Comparison of ENCODE assay signal across 32 cellular contexts in the genomic region with DNA sequence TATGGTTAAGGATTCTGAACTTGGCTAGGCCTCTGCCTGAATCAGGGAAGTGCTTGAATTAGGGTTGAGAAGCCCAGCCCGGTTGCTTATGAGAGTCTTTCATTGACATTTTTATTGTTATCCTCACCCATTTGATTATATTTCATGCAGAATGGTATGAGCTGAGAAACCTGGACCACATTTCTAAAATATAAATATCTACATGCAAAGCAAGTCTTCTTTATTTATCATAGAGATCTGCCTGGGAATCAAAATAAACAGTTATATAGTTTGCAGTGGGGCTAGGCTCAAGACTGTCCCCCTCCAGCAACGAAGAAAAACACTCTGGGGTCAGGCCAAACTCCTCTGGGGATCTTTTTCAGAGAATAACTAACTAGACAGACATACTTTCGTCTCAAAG.
"Had no signal": no experiment of that assay in that cellular context is flagged by ENCODE, and none has a peak within 500 bp of the region (broad histone marks: within the 10 kb centered on the region; RNA-seq: fewer than 3 reads in every experiment).

No MANE protein-coding gene starts in this region.

- H3K4me1 Mint-ChIP-seq: activated B cell treated with CpG ODN at 0.5 μM for 24 hours; activated T-helper 17 cell treated with anti-CD3 and anti-CD28 coated beads, Interleukin-2, amount 50 U/mL, for 72 hours; central memory CD8-positive, alpha-beta T cell; endodermal cell; T-helper 17 cell had no signal

- H3K27me3 ChIP-seq: adrenal gland, foreskin keratinocyte, gastrocnemius medialis had no signal

- H3K27ac Mint-ChIP-seq: activated B cell treated with CpG ODN at 0.5 μM for 24 hours; activated CD8-positive, alpha-beta T cell treated with anti-CD3 and anti-CD28 coated beads for 36 hours; activated naive CD8-positive, alpha-beta T cell; activated T-helper 17 cell treated with anti-CD3 and anti-CD28 coated beads, Interleukin-2, amount 50 U/mL, for 72 hours; brain; endodermal cell; T-helper 17 cell; T-helper 2 cell treated with Interferon-gamma antibody and Interleukin-4, amounts not matched to agents 5 μg/mL and 100 μg/mL, for 36 hours had no signal

- H3K9me3 ChIP-seq: adrenal gland, gastrocnemius medialis had no signal

- H3K36me3 ChIP-seq: adrenal gland, gastrocnemius medialis, WERI-Rb-1 had no signal

- H3K9me3 Mint-ChIP-seq: activated CD8-positive, alpha-beta T cell treated with anti-CD3 and anti-CD28 coated beads for 36 hours; activated T-cell treated with anti-CD3 and anti-CD28 coated beads, Interleukin-2, amount 50 U/mL, for 4 hours; endodermal cell; T-helper 2 cell treated with Interferon-gamma antibody and Interleukin-4, amounts not matched to agents 5 μg/mL and 100 μg/mL, for 36 hours had no signal

- H3K27me3 Mint-ChIP-seq: activated B cell treated with CpG ODN at 0.5 μM for 24 hours; central memory CD8-positive, alpha-beta T cell had no signal

- DNase-seq: activated B cell treated with CpG ODN at 0.5 μM for 24 hours; activated CD4-positive, alpha-beta T cell treated with anti-CD3 and anti-CD28 coated beads for 48 hours; activated CD4-positive, alpha-beta T cell treated with anti-CD3 and anti-CD28 coated beads, Interleukin-2, amount 50 U/mL, for 1 hour; activated CD4-positive, alpha-beta T cell treated with anti-CD3 and anti-CD28 coated beads, Interleukin-2, amount 50 U/mL, for 48 hours; activated CD8-positive, alpha-beta memory T cell treated with anti-CD3 and anti-CD28 coated beads for 24 hours; activated CD8-positive, alpha-beta T cell treated with anti-CD3 and anti-CD28 coated beads for 36 hours; activated effector memory CD4-positive, alpha-beta T cell treated with Interleukin-2 at 50 U/mL for 16 hours; activated gamma-delta T cell treated with Interleukin-2 at 50 U/mL for 16 hours; activated naive CD4-positive, alpha-beta T cell treated with anti-CD3 and anti-CD28 coated beads, Interleukin-2, amount 50 U/mL, for 16 hours; activated naive CD4-positive, alpha-beta T cell treated with Interleukin-2 at 50 U/mL for 16 hours; activated T-cell treated with anti-CD3 and anti-CD28 coated beads, Interleukin-2, amount 50 U/mL, for 4 hours; adrenal gland; amygdala; aorta; cortex of kidney; dermis blood vessel endothelial cell; effector memory CD4-positive, alpha-beta T cell; endodermal cell; foreskin keratinocyte; gastrocnemius medialis; glutamatergic neuron; T-helper 1 cell; T-helper 17 cell; T1000; WERI-Rb-1 had no signal

- H3K36me3 Mint-ChIP-seq: activated naive CD8-positive, alpha-beta T cell; brain had no signal

- H3K4me1 ChIP-seq: adrenal gland, gastrocnemius medialis had no signal

- H3K27ac ChIP-seq: adrenal gland, foreskin keratinocyte, WERI-Rb-1 had no signal

- ATAC-seq: activated CD4-positive, CD25-positive, alpha-beta regulatory T cell treated with anti-CD3 and anti-CD28 coated beads, Interleukin-2, amount 50 U/mL, for 24 hours; activated CD8-positive, alpha-beta T cell treated with anti-CD3 and anti-CD28 coated beads for 36 hours; activated T-cell treated with anti-CD3 and anti-CD28 coated beads, Interleukin-2, amount 50 U/mL, for 4 hours; activated T-helper 17 cell treated with anti-CD3 and anti-CD28 coated beads, Interleukin-2, amount 50 U/mL, for 72 hours; esophagus mucosa; foreskin keratinocyte; gastrocnemius medialis; T-helper 17 cell had no signal

- H3K4me3 ChIP-seq: adrenal gland, gastrocnemius medialis had no signal

- H3K4me3 Mint-ChIP-seq: activated B cell treated with CpG ODN at 0.5 μM for 24 hours; activated CD8-positive, alpha-beta T cell treated with anti-CD3 and anti-CD28 coated beads for 36 hours; activated naive CD8-positive, alpha-beta T cell; activated T-cell treated with anti-CD3 and anti-CD28 coated beads, Interleukin-2, amount 50 U/mL, for 4 hours; activated T-helper 17 cell treated with anti-CD3 and anti-CD28 coated beads, Interleukin-2, amount 50 U/mL, for 72 hours; brain; central memory CD8-positive, alpha-beta T cell; endodermal cell; T-helper 17 cell; T-helper 2 cell treated with Interferon-gamma antibody and Interleukin-4, amounts not matched to agents 5 μg/mL and 100 μg/mL, for 36 hours had no signal
